In the genomic region with DNA sequence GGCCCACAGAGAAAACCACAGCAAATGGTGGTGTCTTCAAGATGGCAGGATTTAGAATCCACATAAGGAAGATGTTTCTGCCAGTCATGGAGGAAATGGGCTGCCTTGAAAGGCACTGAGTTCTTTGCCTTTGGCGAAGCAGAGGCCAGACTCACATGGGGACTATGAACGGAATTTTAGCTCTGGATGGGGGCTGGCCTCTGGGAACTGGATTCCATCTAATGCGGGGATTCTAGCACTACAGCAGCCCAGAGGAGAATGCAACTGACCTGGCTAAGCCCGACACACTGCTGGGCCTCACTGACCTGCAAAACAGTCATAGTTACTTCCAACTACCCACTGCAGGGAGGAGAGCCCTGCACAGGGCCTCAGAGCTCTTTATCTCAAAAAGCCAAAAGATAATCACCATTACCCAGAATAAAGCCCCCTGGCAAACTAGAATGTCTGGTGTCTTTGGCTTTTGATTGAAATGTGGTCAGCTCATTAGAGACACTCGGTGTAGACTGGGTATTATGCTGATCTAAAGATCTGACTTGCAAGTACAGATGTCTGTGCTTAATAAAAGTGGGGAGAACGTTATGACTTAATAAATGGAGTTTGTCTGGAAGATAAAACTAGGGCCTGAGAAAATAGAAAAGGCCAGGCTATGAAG, we compare ENCODE assay signal across 28 cellular contexts. TPM values are rescaled to one million over a fixed set of nuclear protein-coding genes. Genes with fewer than 3 reads are reported as not detected.
DNase-seq lines count a peak whose midpoint lies in the region; ATAC-seq and TF ChIP-seq lines count a peak whose summit lies in the region.
"Had no signal": no experiment of that assay in that cellular context is flagged by ENCODE, and none has a peak within 500 bp of the region (broad histone marks: within the 10 kb centered on the region; RNA-seq: fewer than 3 reads in every experiment).

No MANE protein-coding gene starts in this region.

- no peak for ATAC-seq in HG02938 (IDR thresholded peaks at IDR 0.05; ENCODE audit: unreplicated experiment)
- ATAC-seq: effector memory CD8-positive, alpha-beta T cell; natural killer cell treated with Interleukin-12 subunit alpha and Interleukin-12 subunit beta and Interleukin-15 and Interleukin-18, amount 100 ng/mL, for 72 hours had no signal

- POLR2A ChIA-PET in SK-N-SH (lab: Yijun Ruan, JAX) = interaction anchor here (1.0 to 2.7 kb wide), 2 partner anchors 16 to 58 kb away, joined by 3 to 13 read pairs; a partner anchor contains a TSS

- no peak overlapping the region for H2AFZ ChIP-seq in SK-N-SH (ENCODE audit: low read depth)

- H3K9me2 ChIP-seq in SK-N-SH = no peaks in the 10 kb centered on the region

- no peaks in the 10 kb centered on the region for H3K27me3 ChIP-seq in SK-N-SH (ENCODE audit: insufficient read depth)
- H3K27me3 ChIP-seq in ascending aorta = no peaks in the 10 kb centered on the region
- H3K27me3 ChIP-seq in stomach = no peaks in the 10 kb centered on the region
- H3K27me3 ChIP-seq: body of pancreas had no signal

- peaks cover 2% of the 10 kb centered on the region; the same call in 1 of the 2 replicates for H3K79me2 ChIP-seq in SK-N-SH (ENCODE audit: insufficient read depth)

- TF ChIP-seq EP300 in SK-N-SH (IDR thresholded peaks at IDR 0.05; ENCODE audit: borderline replicate concordance in 1 of 2, low read depth in 1 of 2, low read length in 1 of 2) = peak in 1 of 2 experiments; percentile 94; a peak in 2 of 4 replicates
- no peak for TF ChIP-seq EP300 in stomach (IDR thresholded peaks at IDR 0.05)

- CTCF ChIA-PET in SK-N-SH (lab: Yijun Ruan, JAX) = interaction anchor here (0.7 to 4.7 kb wide), 17 partner anchors 11 to 445 kb away, joined by 3 to 51 read pairs (median 4); a partner anchor contains a TSS

- H3K36me3 ChIP-seq in SK-N-SH (replicated peaks in 1 of 2; ENCODE audit: control insufficient read depth in 1 of 2, insufficient read depth in 2 of 2, low read length in 1 of 2) (peaks cover 8 to 42% of the 10 kb centered on the region in 2 experiments), ascending aorta (peaks cover 31 to 52% of the 10 kb centered on the region in 2 donors), mesodermal cell (ENCODE audit: control insufficient read depth, insufficient read depth, low read length) (peaks cover 61% of the 10 kb centered on the region), stomach (peaks cover 44 to 69% (median 65%) of the 10 kb centered on the region in 4 donors)

- TF ChIP-seq POLR2A in stomach (IDR thresholded peaks at IDR 0.05) = no peak

- 67% methylated on average over 3 of the region's 6 CpGs for WGBS in SK-N-SH (ENCODE audit: low lambda C conversion rate)
- 84 to 98% methylated on average over 5 to 6 of the region's 6 CpGs for WGBS in mesodermal cell (ENCODE audit: insufficient coverage in 2 of 2), 2 experiments
- 74 to 94% (median 91%) methylated on average over 6 of the region's 6 CpGs for WGBS in stomach, 5 donors

- intact Hi-C loops in ascending aorta (cut with DNase I) = loop anchor here (5.0 kb wide), 1 partner anchor 37 kb away; no protein-coding TSS in a partner anchor
- intact Hi-C loops in stomach (cut with DNase I; ENCODE audit: low total_unique reads) = no loop called here

- H3K9ac ChIP-seq in SK-N-SH = no peak overlapping the region

- no peak for TF ChIP-seq CTCF in SK-N-SH (IDR thresholded peaks at IDR 0.05)
- TF ChIP-seq CTCF in ascending aorta (IDR thresholded peaks at IDR 0.05) = no peak
- TF ChIP-seq CTCF in stomach (IDR thresholded peaks at IDR 0.05) = no peak

- H4K20me1 ChIP-seq in SK-N-SH (ENCODE audit: insufficient read depth) = peaks cover 4% of the 10 kb centered on the region; the same call in 1 of the 2 replicates

- DNase-seq in SK-N-SH (peak; percentile 60), ascending aorta (ENCODE audit: low spot score in 2 of 2) (no peak), stomach (no peak), NCI-H446 (lab: John Stamatoyannopoulos, UW) (no peak), NCI-H1436 treated with DMSO at 0.1 percent for 48 hours (lab: John Stamatoyannopoulos, UW) (no peak)
- no peak for DNase-seq in effector CD8-positive, alpha-beta T cell (lab: John Stamatoyannopoulos, UW)
- DNase-seq: activated CD4-positive, alpha-beta memory T cell treated with anti-CD3 and anti-CD28 coated beads, Interleukin-2, amount 10 ng/mL, durations not matched to agents 7 days and 5 days; activated CD4-positive, CD25-positive, alpha-beta regulatory T cell treated with anti-CD3 and anti-CD28 coated beads, Interleukin-2, amount 50 U/mL, for 72 hours; activated CD8-positive, alpha-beta memory T cell treated with anti-CD3 and anti-CD28 coated beads, Interleukin-2, amount 50 U/mL, for 48 hours; activated naive CD8-positive, alpha-beta T cell treated with anti-CD3 and anti-CD28 coated beads for 36 hours; body of pancreas; effector memory CD8-positive, alpha-beta T cell; KBM-7; NCI-H1105 treated with DMSO at 0.1 percent for 48 hours; NCI-H2029 treated with DMSO at 0.1 percent for 48 hours; NCI-H69; stimulated activated CD4-positive, alpha-beta T cell treated with anti-CD3 and anti-CD28 coated beads, Interleukin-2, amount 100 ng/mL, for 48 hours had no signal

- no peaks in the 10 kb centered on the region for H3F3A ChIP-seq in SK-N-SH (replicated peaks; ENCODE audit: insufficient read depth)

- H3K4me2 ChIP-seq in SK-N-SH = no peak overlapping the region

- TF ChIP-seq RAD21 in SK-N-SH (IDR thresholded peaks at IDR 0.05; ENCODE audit: low read length) = no peak; the same call in 1 of the 2 replicates

- H3K4me1 ChIP-seq in SK-N-SH (ENCODE audit: control insufficient read depth in 1 of 2, insufficient read depth in 2 of 2, low read depth in 1 of 2, low read length in 1 of 2) (peaks cover 5 to 61% of the 10 kb centered on the region in 2 experiments; a peak in 3 of 4 replicates), ascending aorta (peaks cover 22 to 40% of the 10 kb centered on the region in 2 donors), mesodermal cell (ENCODE audit: control insufficient read depth, insufficient read depth, low read length, poor library complexity, severe bottlenecking) (peaks cover 51% of the 10 kb centered on the region), stomach (peaks cover 24 to 50% (median 39%) of the 10 kb centered on the region in 4 donors)
- H3K4me1 ChIP-seq: HAP-1 had no signal

- H3K9me3 ChIP-seq in SK-N-SH (no peaks in the 10 kb centered on the region), ascending aorta (no peaks in the 10 kb centered on the region), mesodermal cell (ENCODE audit: control insufficient read depth, low read length) (no peaks in the 10 kb centered on the region), stomach (no peaks in the 10 kb centered on the region)
- H3K9me3 ChIP-seq: body of pancreas, HAP-1 had no signal

- H3K4me3 ChIP-seq in SK-N-SH (ENCODE audit: low read depth in 2 of 2, low read length in 1 of 2) (no peak overlapping the region), ascending aorta (no peak overlapping the region), mesodermal cell (ENCODE audit: extremely low read depth, insufficient read depth, low read length, poor library complexity, severe bottlenecking) (no peak overlapping the region), stomach (no peak overlapping the region)
- H3K4me3 ChIP-seq: body of pancreas, HAP-1 had no signal

- H3K27ac ChIP-seq in SK-N-SH (ENCODE audit: low read depth in 2 of 2, low read length in 1 of 2) (peak overlapping the region in 1 of 2 experiments; percentile 99; a peak in 2 of 4 replicates), ascending aorta (peak overlapping the region; percentile 90 to 91), mesodermal cell (ENCODE audit: low read depth, low read length, severe bottlenecking) (peak overlapping the region; percentile 30), stomach (peak overlapping the region in 3 of 5 donors; percentile 74 to 87 (median 77))
- H3K27ac ChIP-seq: C4-2B had no signal

TF ChIP-seq in SK-N-SH, 30 proteins besides CTCF, POLR2A, EP300 and RAD21:
- TF ChIP-seq NRF1 (IDR thresholded peaks at IDR 0.05; ENCODE audit: low read depth, low read length) = no peak
- TF ChIP-seq NFIC (IDR thresholded peaks at IDR 0.05; ENCODE audit: borderline replicate concordance) = no peak
- peak; percentile 99 for TF ChIP-seq GATA2 (CRISPR knock-in tag; IDR thresholded peaks at IDR 0.05)
- TF ChIP-seq CHD2 (IDR thresholded peaks at IDR 0.05; ENCODE audit: low read length, partially characterized antibody) = peak; percentile 81
- TF ChIP-seq MXI1 (IDR thresholded peaks at IDR 0.05; ENCODE audit: low read depth, low read length) = peak; percentile 63; the same call in 1 of the 2 replicates
- TF ChIP-seq SMC3 (IDR thresholded peaks at IDR 0.05; ENCODE audit: low read depth, low read length) = no peak
- peak; percentile 61 for TF ChIP-seq TCF12 (IDR thresholded peaks at IDR 0.05)
- 0 out of 2 replicates have a peak, but pooled peaks have one; percentile 43 for TF ChIP-seq TEAD4 (IDR thresholded peaks at IDR 0.05; ENCODE audit: borderline replicate concordance, insufficient read depth)
- TF ChIP-seq RCOR1 (IDR thresholded peaks at IDR 0.05; ENCODE audit: low read length) = peak; percentile 98
- TF ChIP-seq FOXJ3 (CRISPR knock-in tag; IDR thresholded peaks at IDR 0.05) = peak; percentile 88; the same call in 1 of the 2 replicates

RNA-seq across cellular contexts. Expression of a gene that starts 11.6 kb away (rescaled TPM):
- polyA plus RNA-seq in SK-N-SH (2012; rRNA removed) = 0.03 TPM in 1 of 2 replicates, not detected in the other
- 0.05 TPM in 1 of 2 replicates, not detected in the other for polyA plus RNA-seq in SK-N-SH (2012; cell fraction: cytosol; rRNA removed)
- polyA plus RNA-seq in SK-N-SH (2012; cell fraction: nucleus; rRNA removed) = 0.06 TPM in 1 of 2 replicates, not detected in the other
- total RNA-seq in ascending aorta = not detected
- polyA plus RNA-seq in mesodermal cell (2013, experiment 1 of 2) = not detected
- not detected for polyA plus RNA-seq in mesodermal cell (2013, experiment 2 of 2)
- not detected for total RNA-seq in stomach
- not detected for polyA plus RNA-seq in stomach
- total RNA-seq: activated CD4-positive, alpha-beta memory T cell treated with anti-CD3 and anti-CD28 coated beads, Interleukin-2, amount 10 ng/mL, durations not matched to agents 7 days and 5 days; activated naive CD8-positive, alpha-beta T cell treated with anti-CD3 and anti-CD28 coated beads for 36 hours; body of pancreas; MCF 10A; mononuclear cell; natural killer cell treated with Interleukin-12 subunit alpha and Interleukin-12 subunit beta and Interleukin-15 and Interleukin-18, amount 100 ng/mL, for 72 hours; osteoblast; renal cortical epithelial cell; SK-MEL-5; T-helper 1 cell treated with Interleukin-12 subunit alpha and Interleukin-12 subunit beta and Interleukin-4 antibody, amounts not matched to agents 30 ng/mL and 1 ng/mL, for 36 hours had no signal

RNA-seq across cellular contexts. Expression of a gene that starts 15.6 kb away (rescaled TPM):
- polyA plus RNA-seq in SK-N-SH (2012; rRNA removed) (51.9 and 63.4 TPM in 2 replicates), stomach (10 to 100 TPM; 54.7 to 71.9 (median 62.7) TPM)
- 37.2 and 46.8 TPM in 2 replicates for polyA plus RNA-seq in SK-N-SH (2012; cell fraction: cytosol; rRNA removed)
- polyA plus RNA-seq in SK-N-SH (2012; cell fraction: nucleus; rRNA removed) = 54.1 and 56.9 TPM in 2 replicates
- total RNA-seq in ascending aorta (340 TPM), stomach (10 to 100 TPM; 19.7 to 91.0 (median 69.6) TPM)
- polyA plus RNA-seq in mesodermal cell (2013, experiment 1 of 2) = 68.4 TPM
- polyA plus RNA-seq in mesodermal cell (2013, experiment 2 of 2) = 58.6 TPM

RNA-seq across cellular contexts. Expression of a gene that starts 52.7 kb away (rescaled TPM):
- polyA plus RNA-seq in SK-N-SH (2012; rRNA removed) (0.23 TPM in 1 of 2 replicates, not detected in the other), stomach (10 to 100 TPM; 17.9 to 43.8 (median 37.6) TPM)
- 0.01 and 0.03 TPM in 2 replicates for polyA plus RNA-seq in SK-N-SH (2012; cell fraction: cytosol; rRNA removed)
- polyA plus RNA-seq in SK-N-SH (2012; cell fraction: nucleus; rRNA removed) = 0.07 and 0.10 TPM in 2 replicates
- total RNA-seq in ascending aorta (1,807 TPM), stomach (100 to 1,000 TPM in 4 of 5 donors, 10 to 100 TPM in 1; 88.1 to 691 (median 173) TPM)
- polyA plus RNA-seq in mesodermal cell (2013, experiment 1 of 2) = 2.4 TPM
- 1.9 TPM for polyA plus RNA-seq in mesodermal cell (2013, experiment 2 of 2)
- total RNA-seq: activated CD4-positive, alpha-beta memory T cell treated with anti-CD3 and anti-CD28 coated beads, Interleukin-2, amount 10 ng/mL, durations not matched to agents 7 days and 5 days; activated naive CD8-positive, alpha-beta T cell treated with anti-CD3 and anti-CD28 coated beads for 36 hours; mononuclear cell; natural killer cell treated with Interleukin-12 subunit alpha and Interleukin-12 subunit beta and Interleukin-15 and Interleukin-18, amount 100 ng/mL, for 72 hours; SK-MEL-5; T-helper 1 cell treated with Interleukin-12 subunit alpha and Interleukin-12 subunit beta and Interleukin-4 antibody, amounts not matched to agents 30 ng/mL and 1 ng/mL, for 36 hours had no signal
